1 cellular context compared by ENCODE assay signal in genomic region chrX:71618787-71619186, GRCh38.
TF ChIP-seq lines count a peak whose summit lies in the region.

No MANE protein-coding gene starts in this region.

TF ChIP-seq in endothelial cell of umbilical vein, 7 proteins besides CTCF, POLR2A, EP300 and RAD21:
- TF ChIP-seq JUN (IDR thresholded peaks at IDR 0.05; ENCODE audit: borderline replicate concordance, insufficient read depth, insufficient read length, low read depth) = no peak
- no peak for TF ChIP-seq MAX (IDR thresholded peaks at IDR 0.05; ENCODE audit: insufficient read depth, insufficient read length)
- no peak for TF ChIP-seq POLR2AphosphoS5 (IDR thresholded peaks at IDR 0.05; ENCODE audit: insufficient read depth, low read depth, low read length)
- TF ChIP-seq FOS (IDR thresholded peaks at IDR 0.05; ENCODE audit: borderline replicate concordance, insufficient read depth, low read length) = no peak
- TF ChIP-seq MYC (IDR thresholded peaks at IDR 0.05; ENCODE audit: low read depth, low read length) = no peak
- no peak for TF ChIP-seq GATA2 (IDR thresholded peaks at IDR 0.05; ENCODE audit: insufficient read depth, insufficient read length, low read depth, low read length)
- no peak for TF ChIP-seq EZH2 (IDR thresholded peaks at IDR 0.05; ENCODE audit: borderline replicate concordance, low read depth, low read length, severe bottlenecking)
